22 cellular contexts compared by ENCODE assay signal in the genomic region with DNA sequence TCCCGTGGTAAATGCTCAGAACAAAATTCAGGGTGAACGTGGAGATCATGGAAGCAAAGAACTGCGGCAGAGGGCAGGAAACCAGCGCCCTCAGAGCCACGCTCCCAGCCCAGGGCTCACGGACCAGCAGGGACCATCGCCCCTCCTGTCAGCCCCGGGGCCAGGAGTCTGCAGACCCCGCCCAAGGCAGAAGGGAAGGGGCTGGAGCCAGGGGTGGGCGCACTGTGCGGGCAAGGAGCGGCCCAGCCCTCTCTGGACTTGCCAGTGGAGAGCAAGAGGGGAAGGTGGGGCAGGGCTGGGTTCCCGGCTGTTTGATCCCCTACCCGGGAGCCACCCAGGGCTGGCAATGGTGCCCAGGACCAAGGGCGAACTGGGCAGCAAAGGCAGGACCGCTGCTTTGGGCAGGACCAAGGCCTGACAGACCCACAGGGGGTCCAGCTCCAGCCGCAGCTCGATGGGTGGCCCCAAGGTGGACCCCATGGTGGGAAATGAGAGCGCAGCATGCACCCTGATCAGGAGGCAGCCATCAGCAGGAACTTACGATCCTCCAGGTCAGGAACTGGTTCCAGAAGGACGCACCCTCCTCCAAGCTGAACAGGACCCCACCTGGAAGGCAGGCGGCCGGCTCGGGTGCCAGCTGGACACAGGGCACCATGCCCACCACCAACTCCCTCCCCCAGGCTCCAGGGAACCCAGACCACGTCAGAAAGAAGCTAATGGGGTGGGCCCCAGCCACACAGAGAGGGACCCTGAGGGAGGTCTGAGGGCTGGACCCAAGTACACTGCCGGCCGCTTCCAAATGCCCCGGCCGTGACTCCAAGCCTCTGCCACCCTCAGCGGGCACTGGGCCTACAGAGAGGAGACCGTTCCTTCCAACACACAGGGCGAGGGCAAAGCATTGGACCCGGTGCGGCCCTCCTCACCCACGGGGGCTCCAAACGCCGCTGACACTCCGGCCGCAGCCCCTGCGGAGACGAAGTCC. TPM values are rescaled to one million over a fixed set of nuclear protein-coding genes. Genes with fewer than 3 reads are reported as not detected.
"Had no signal": no experiment of that assay in that cellular context is flagged by ENCODE, and none has a peak within 500 bp of the region (broad histone marks: within the 10 kb centered on the region; RNA-seq: fewer than 3 reads in every experiment).

No MANE protein-coding gene starts in this region.

- DNase-seq: Kasumi-1, MM.1S, NCI-H1092 treated with DMSO at 0.1 percent for 48 hours, NCI-H1436, NCI-H187, NCI-H2029, NCI-H2081 treated with DMSO at 0.1 percent for 48 hours, NCI-H2171, NCI-H226, NCI-H446, NCI-H510A, NCI-H524 treated with DMSO at 0.1 percent for 48 hours, NCI-H69, NCI-H774, RPMI8226, SHP77, SK-N-SH, SW 1271 had no signal

- H3K4me2 ChIP-seq: KMS-11, SK-N-SH had no signal

- H3K27ac ChIP-seq: HL-60, KMS-11 had no signal

- H3K9ac ChIP-seq: KMS-11, SK-N-SH had no signal

- H3K9me3 ChIP-seq: SK-N-SH had no signal

RNA-seq across cellular contexts. Expression of gene CCDC154, which starts 11.1 kb away (rescaled TPM):
- total RNA-seq: M059J had no signal

RNA-seq across cellular contexts. Expression of gene PERCC1, which starts 24.6 kb away (rescaled TPM):
- total RNA-seq: M059J, SK-MEL-5 had no signal
- polyA plus RNA-seq: SK-N-SH had no signal

RNA-seq across cellular contexts. Expression of gene PTX4, which starts 33.3 kb away (rescaled TPM):
- total RNA-seq: M059J, SK-MEL-5 had no signal
- polyA plus RNA-seq: SK-N-SH had no signal
